ENCODE assay signal across 20 cellular contexts in the genomic region with DNA sequence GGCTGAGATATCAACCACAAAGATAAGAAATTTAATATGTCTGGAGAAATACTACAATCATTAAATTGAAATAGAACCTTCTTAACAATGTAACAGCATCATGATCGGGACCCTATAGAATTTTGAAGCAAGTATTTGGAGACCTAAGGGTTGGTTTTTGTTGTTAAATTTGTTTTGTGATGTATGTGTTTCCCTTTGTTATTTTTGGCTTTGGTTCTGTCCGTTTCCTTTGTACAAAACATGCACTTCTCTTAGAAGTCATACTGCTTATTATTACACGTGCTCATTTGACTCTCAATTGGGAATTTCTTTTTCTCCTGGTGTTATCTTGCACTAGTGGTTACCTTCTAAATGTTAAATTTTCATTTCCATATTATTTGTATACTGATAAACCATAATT. TPM values are rescaled to one million over a fixed set of nuclear protein-coding genes. Genes with fewer than 3 reads are reported as not detected.
DNase-seq lines count a peak whose midpoint lies in the region; ATAC-seq and TF ChIP-seq lines count a peak whose summit lies in the region.
"Had no signal": no experiment of that assay in that cellular context is flagged by ENCODE, and none has a peak within 500 bp of the region (broad histone marks: within the 10 kb centered on the region; RNA-seq: fewer than 3 reads in every experiment).

No MANE protein-coding gene starts in this region.

- H3K27ac Mint-ChIP-seq in activated T-helper 2 cell treated with anti-CD3 and anti-CD28 coated beads, Interferon-gamma antibody, Interleukin-2, Interleukin-4, amounts not matched to agents 10 μg/mL and 5 μg/mL and 100 μg/mL, durations not matched to agents 14 hours and 24 hours and 36 hours: no peak overlapping the region

- in situ Hi-C loops in brain microvascular endothelial cell (cut with HindIII; ENCODE audit: low pct_ligation_motif_present, low sequenced_read_pairs): no loop called here

- peaks cover 15% of the 10 kb centered on the region for H3K4me1 Mint-ChIP-seq in activated T-helper 2 cell treated with anti-CD3 and anti-CD28 coated beads, Interferon-gamma antibody, Interleukin-2, Interleukin-4, amounts not matched to agents 10 μg/mL and 5 μg/mL and 100 μg/mL, durations not matched to agents 14 hours and 24 hours and 36 hours (ENCODE audit: low read depth)

- H3K9me3 ChIP-seq in right atrium auricular region (no peaks in the 10 kb centered on the region), psoas muscle (no peaks in the 10 kb centered on the region)
- H3K9me3 ChIP-seq: MG63 had no signal

- TF ChIP-seq CTCF in right atrium auricular region (IDR thresholded peaks at IDR 0.05) (no peak), choroid plexus epithelial cell (conservative IDR thresholded peaks at IDR 0.05; ENCODE audit: low read depth, low read length) (no peak), psoas muscle (IDR thresholded peaks at IDR 0.05) (no peak), brain microvascular endothelial cell (IDR thresholded peaks at IDR 0.05; ENCODE audit: low read depth, low read length, missing control alignments) (no peak)

- WGBS in psoas muscle, 3 donors: 57 to 67% (median 64%) methylated on average over 3 of the region's 3 CpGs

- H3K27me3 Mint-ChIP-seq in activated T-helper 2 cell treated with anti-CD3 and anti-CD28 coated beads, Interferon-gamma antibody, Interleukin-2, Interleukin-4, amounts not matched to agents 10 μg/mL and 5 μg/mL and 100 μg/mL, durations not matched to agents 14 hours and 24 hours and 36 hours (ENCODE audit: low read depth): no peaks in the 10 kb centered on the region
- H3K27me3 Mint-ChIP-seq: CD8-positive, alpha-beta memory T cell had no signal

- intact Hi-C loops in left ventricle myocardium superior (cut with micrococcal nuclease) (no loop called here), psoas muscle (cut with DNase I) (no loop called here)
- intact Hi-C loops in activated T-helper 2 cell treated with anti-CD3 and anti-CD28 coated beads, Interferon-gamma antibody, Interleukin-2, Interleukin-4, amounts not matched to agents 10 μg/mL and 5 μg/mL and 100 μg/mL, durations not matched to agents 14 hours and 24 hours and 36 hours (cut with micrococcal nuclease): no loop called here

- peaks cover 0 to 9% of the 10 kb centered on the region in 2 donors for H3K4me1 ChIP-seq in right atrium auricular region
- peaks cover 55% of the 10 kb centered on the region for H3K4me1 ChIP-seq in psoas muscle

- H3K27me3 ChIP-seq in right atrium auricular region (no peaks in the 10 kb centered on the region), psoas muscle (ENCODE audit: insufficient read depth in 3 of 3, low read length in 2 of 3) (no peaks in the 10 kb centered on the region), brain microvascular endothelial cell (replicated peaks) (no peaks in the 10 kb centered on the region)
- H3K27me3 ChIP-seq: MG63 had no signal

- no peaks in the 10 kb centered on the region for H3K9me3 Mint-ChIP-seq in activated T-helper 2 cell treated with anti-CD3 and anti-CD28 coated beads, Interferon-gamma antibody, Interleukin-2, Interleukin-4, amounts not matched to agents 10 μg/mL and 5 μg/mL and 100 μg/mL, durations not matched to agents 14 hours and 24 hours and 36 hours
- H3K9me3 Mint-ChIP-seq: CD8-positive, alpha-beta memory T cell had no signal

- H3K4me3 Mint-ChIP-seq in activated T-helper 2 cell treated with anti-CD3 and anti-CD28 coated beads, Interferon-gamma antibody, Interleukin-2, Interleukin-4, amounts not matched to agents 10 μg/mL and 5 μg/mL and 100 μg/mL, durations not matched to agents 14 hours and 24 hours and 36 hours (ENCODE audit: low read depth): no peak overlapping the region
- H3K4me3 Mint-ChIP-seq: CD8-positive, alpha-beta memory T cell had no signal

- peak overlapping the region; percentile 33 to 83 for H3K27ac ChIP-seq in right atrium auricular region
- H3K27ac ChIP-seq in psoas muscle: peak overlapping the region; percentile 49
- H3K27ac ChIP-seq in brain microvascular endothelial cell: no peak overlapping the region
- H3K27ac ChIP-seq: C4-2B had no signal

- ATAC-seq in left ventricle myocardium superior (no peak), psoas muscle (no peak), GM21423 (IDR thresholded peaks at IDR 0.05; ENCODE audit: unreplicated experiment) (no peak)
- ATAC-seq: HepG2, K562 had no signal

- no peak for DNase-seq in right atrium auricular region (ENCODE audit: low spot score)
- no peak for DNase-seq in left ventricle myocardium superior
- peak; percentile 25 for DNase-seq in choroid plexus epithelial cell (ENCODE audit: low read depth)
- no peak for DNase-seq in psoas muscle
- DNase-seq in activated T-helper 2 cell treated with anti-CD3 and anti-CD28 coated beads, Interferon-gamma antibody, Interleukin-2, Interleukin-4, amounts not matched to agents 10 μg/mL and 5 μg/mL and 100 μg/mL, durations not matched to agents 14 hours and 24 hours and 36 hours (ENCODE audit: low spot score): no peak
- no peak for DNase-seq in brain microvascular endothelial cell
- DNase-seq: CD8-positive, alpha-beta memory T cell; MG63; NCI-H1417; NCI-H1694 treated with DMSO at 0.1 percent for 48 hours; NCI-H2081 treated with DMSO at 0.1 percent for 48 hours; NCI-H2171 treated with DMSO at 0.1 percent for 48 hours; OCI-M1 had no signal

- peaks cover 5% of the 10 kb centered on the region for H3K36me3 ChIP-seq in right atrium auricular region
- H3K36me3 ChIP-seq in psoas muscle (ENCODE audit: insufficient read depth in 1 of 2, low read depth in 1 of 2): no peaks in the 10 kb centered on the region
- no peaks in the 10 kb centered on the region for H3K36me3 ChIP-seq in brain microvascular endothelial cell (replicated peaks)
- H3K36me3 ChIP-seq: MG63 had no signal

- H3K4me3 ChIP-seq in right atrium auricular region (no peak overlapping the region), choroid plexus epithelial cell (ENCODE audit: low read depth, low read length) (no peak overlapping the region), psoas muscle (no peak overlapping the region), brain microvascular endothelial cell (ENCODE audit: low read depth, low read length) (no peak overlapping the region)
- H3K4me3 ChIP-seq: K562, MG63 had no signal

- peaks cover 17% of the 10 kb centered on the region for H3K36me3 Mint-ChIP-seq in activated T-helper 2 cell treated with anti-CD3 and anti-CD28 coated beads, Interferon-gamma antibody, Interleukin-2, Interleukin-4, amounts not matched to agents 10 μg/mL and 5 μg/mL and 100 μg/mL, durations not matched to agents 14 hours and 24 hours and 36 hours (ENCODE audit: low read depth)

RNA-seq across cellular contexts. Expression of a gene that starts 4.0 kb away (rescaled TPM):
- total RNA-seq in right atrium auricular region (1,000 to 10,000 TPM in 1 of 2 donors, 100 to 1,000 TPM in 1; 560 to 1,831 TPM), left ventricle myocardium superior (2,753 TPM), psoas muscle (100 to 1,000 TPM; 158 to 239 (median 211) TPM)
- polyA plus RNA-seq in psoas muscle: 100 to 1,000 TPM in 2 of 3 donors, 10 to 100 TPM in 1; 72.7 to 214 (median 115) TPM
- not detected in 2 replicates for total RNA-seq in activated T-helper 2 cell treated with anti-CD3 and anti-CD28 coated beads, Interferon-gamma antibody, Interleukin-2, Interleukin-4, amounts not matched to agents 10 μg/mL and 5 μg/mL and 100 μg/mL, durations not matched to agents 14 hours and 24 hours and 36 hours
- total RNA-seq: CD8-positive, alpha-beta memory T cell; Daoy; HepG2; K562; LHCN-M2; SK-MEL-5 had no signal
- polyA plus RNA-seq: HepG2 had no signal

Comparison
In these comparisons a context has a peak if more than half of its experiments do, and no peak if none do; other contexts are left out.
1. RNA of a gene that starts 4.0 kb away (total RNA-seq): 2,753 TPM in left ventricle myocardium superior (single experiment), 560 to 1,831 TPM in right atrium auricular region and 158 to 239 TPM in psoas muscle; not detected in activated T-helper 2 cell treated with anti-CD3 and anti-CD28 coated beads, Interferon-gamma antibody, Interleukin-2, Interleukin-4, amounts not matched to agents 10 μg/mL and 5 μg/mL and 100 μg/mL, durations not matched to agents 14 hours and 24 hours and 36 hours; every median in the first group is over 100 times any median in the second.